Comparison of ENCODE assay signal across 9 cellular contexts in genomic region chr16:70646260-70647241, GRCh38. TPM values are rescaled to one million over a fixed set of nuclear protein-coding genes. Genes with fewer than 3 reads are reported as not detected.
DNase-seq lines count a peak whose midpoint lies in the region; ATAC-seq and TF ChIP-seq lines count a peak whose summit lies in the region.
"Had no signal": no experiment of that assay in that cellular context is flagged by ENCODE, and none has a peak within 500 bp of the region (broad histone marks: within the 10 kb centered on the region; RNA-seq: fewer than 3 reads in every experiment).

Gene IL34 (plus strand): TSS chr16:70646559. CDS start chr16:70646948, 389 bp downstream.

- DNase-seq in GM20000 (ENCODE audit: low spot score) (peak; percentile 10), RPMI8226 (peak; percentile 5), fibroblast of the aortic adventitia (ENCODE audit: low read depth) (peak; percentile 39), posterior vena cava (ENCODE audit: low spot score) (peak; percentile 82), T1000 (lab: John Stamatoyannopoulos, UW) (no peak), epidermal melanocyte (ENCODE audit: insufficient read length, low spot score) (no peak)
- DNase-seq: activated effector memory CD4-positive, alpha-beta T cell treated with Interleukin-2 at 50 U/mL for 16 hours had no signal

- H3K4me3 ChIP-seq in fibroblast of the aortic adventitia (ENCODE audit: low read depth, low read length) = no peak within 1 kb of the TSS

- TF ChIP-seq CTCF in GM20000 (IDR thresholded peaks at IDR 0.05; ENCODE audit: extremely low read depth, missing control alignments) (no peak), fibroblast of the aortic adventitia (IDR thresholded peaks at IDR 0.05; ENCODE audit: insufficient read depth, low read length) (no peak)

- intact Hi-C loops in posterior vena cava (cut with DNase I) = loop anchor here in 1 of 2 donors (10.0 kb wide), 2 partner anchors 72 to 282 kb away; no protein-coding TSS in a partner anchor

- ATAC-seq in HG03095 (IDR thresholded peaks at IDR 0.05; ENCODE audit: unreplicated experiment) (no peak), HG03039 (IDR thresholded peaks at IDR 0.05; ENCODE audit: unreplicated experiment) (no peak)

RNA-seq across cellular contexts. Expression of gene IL34, which starts in this region (rescaled TPM):
- total RNA-seq in fibroblast of the aortic adventitia (ENCODE audit: low replicate concordance) (3.4 and 10.9 TPM in 2 replicates), posterior vena cava (1 to 10 TPM; 4.0 to 4.3 TPM)

Comparison
In these comparisons a context has a peak if more than half of its experiments do, and no peak if none do; other contexts are left out.
1. DNase-seq: peak in GM20000 (single experiment), RPMI8226 (single experiment), fibroblast of the aortic adventitia (single experiment) and posterior vena cava (single experiment); none in T1000 (single experiment) and epidermal melanocyte (single experiment).